ENCODE assay signal across 16 cellular contexts in the genomic region with DNA sequence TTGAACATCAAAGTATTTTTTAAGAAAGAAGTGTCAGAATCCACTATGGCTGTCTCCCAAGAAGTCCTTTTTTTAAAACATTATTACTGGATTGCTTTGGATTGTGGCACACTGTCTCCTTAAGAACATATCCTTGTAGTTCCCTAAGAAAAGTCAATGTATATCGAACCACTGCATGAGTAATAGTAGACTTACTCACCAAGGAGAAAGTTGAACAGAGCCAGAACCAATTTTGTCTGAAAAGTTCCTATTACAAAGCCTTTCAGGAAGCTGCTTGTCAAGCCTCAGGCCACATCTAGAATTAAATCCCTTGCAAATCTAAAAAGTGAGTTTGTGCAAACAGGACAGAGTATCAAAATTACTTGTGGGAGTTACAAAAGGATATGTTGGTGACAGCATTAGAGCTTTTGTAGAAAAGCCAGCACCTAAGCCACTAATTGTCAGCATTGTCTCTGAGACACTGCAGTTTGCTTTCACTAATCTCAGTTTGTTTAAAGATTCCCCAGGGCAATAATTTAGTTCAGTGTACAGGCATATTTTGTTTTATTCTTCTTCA.
DNase-seq lines count a peak whose midpoint lies in the region; ATAC-seq and TF ChIP-seq lines count a peak whose summit lies in the region.
"Had no signal": no experiment of that assay in that cellular context is flagged by ENCODE, and none has a peak within 500 bp of the region (broad histone marks: within the 10 kb centered on the region; RNA-seq: fewer than 3 reads in every experiment).

No MANE protein-coding gene starts in this region.

- ATAC-seq in HG02678 (IDR thresholded peaks at IDR 0.05; ENCODE audit: unreplicated experiment) = no peak
- ATAC-seq: A549, lower lobe of right lung had no signal

- no peaks in the 10 kb centered on the region for H3K9me2 ChIP-seq in OCI-LY7 (ENCODE audit: insufficient read depth, low read length)

- no peaks in the 10 kb centered on the region for H4K20me1 ChIP-seq in OCI-LY7 (ENCODE audit: insufficient read depth, low read length)

- H2AFZ ChIP-seq in OCI-LY7 (ENCODE audit: low read length) = no peak overlapping the region

- no peaks in the 10 kb centered on the region for H3K79me2 ChIP-seq in OCI-LY7 (ENCODE audit: insufficient read depth, low read depth, low read length)

- peak overlapping the region; percentile 46; the same call in 1 of the 2 replicates for H3K27ac ChIP-seq in 22Rv1
- no peak overlapping the region for H3K27ac ChIP-seq in OCI-LY7 (ENCODE audit: low read depth, low read length, poor library complexity, severe bottlenecking)
- H3K27ac ChIP-seq: A549, lower lobe of right lung, neutrophil had no signal

- H3K4me2 ChIP-seq in OCI-LY7 (ENCODE audit: low read length) = no peak overlapping the region
- H3K4me2 ChIP-seq: A549 had no signal

- CTCF ChIA-PET in OCI-LY7 (lab: Charles Lee; ENCODE audit: unreplicated experiment) = no interaction called here

- DNase-seq in HS-5 (ENCODE audit: low read depth) = peak; percentile 15
- peak; percentile 67 for DNase-seq in adipocyte (ENCODE audit: low read depth)
- peak; percentile 28 for DNase-seq in fibroblast of the conjunctiva (ENCODE audit: low read depth)
- no peak for DNase-seq in NCI-H1048 (lab: John Stamatoyannopoulos, UW)
- no peak for DNase-seq in stimulated activated naive CD4-positive, alpha-beta T cell treated with Interleukin-2 at 50 U/mL for 16 hours (lab: John Stamatoyannopoulos, UW)
- no peak for DNase-seq in OCI-LY7 (ENCODE audit: low spot score)
- DNase-seq: activated T-cell treated with anti-CD3 and anti-CD28 coated beads for 4 hours, DMS 273 treated with DMSO at 0.1 percent for 48 hours, hypothalamus, lower lobe of right lung, NCI-H1105 treated with DMSO at 0.1 percent for 48 hours, NCI-H524 treated with DMSO at 0.1 percent for 48 hours had no signal

- H3K36me3 ChIP-seq in adipocyte (ENCODE audit: control insufficient read depth, insufficient read depth, low read length, severe bottlenecking) = no peaks in the 10 kb centered on the region
- no peaks in the 10 kb centered on the region for H3K36me3 ChIP-seq in OCI-LY7 (ENCODE audit: insufficient read depth, low read length)
- H3K36me3 ChIP-seq: lower lobe of right lung, neutrophil had no signal

- no peak overlapping the region for H3K9ac ChIP-seq in adipocyte (ENCODE audit: low read length)

- intact Hi-C loops in OCI-LY7 (cut with micrococcal nuclease; ENCODE audit: unreplicated experiment) = no loop called here

- H3K4me3 ChIP-seq in adipocyte (ENCODE audit: low read length) (no peak overlapping the region), OCI-LY7 (ENCODE audit: low read depth, low read length, poor library complexity, severe bottlenecking) (no peak overlapping the region)
- H3K4me3 ChIP-seq: A549, lower lobe of right lung had no signal

- POLR2A ChIA-PET in OCI-LY7 (lab: Charles Lee) = no interaction called here

- H3K4me1 ChIP-seq in adipocyte (ENCODE audit: control insufficient read depth, insufficient read depth, low read length) = peaks cover 4% of the 10 kb centered on the region
- no peaks in the 10 kb centered on the region for H3K4me1 ChIP-seq in OCI-LY7 (ENCODE audit: insufficient read depth, low read length, poor library complexity, severe bottlenecking)
- H3K4me1 ChIP-seq: A549, lower lobe of right lung had no signal

- H3K9me3 ChIP-seq in adipocyte (ENCODE audit: control insufficient read depth, low read length) = no peaks in the 10 kb centered on the region
- no peaks in the 10 kb centered on the region for H3K9me3 ChIP-seq in OCI-LY7 (ENCODE audit: low read length)
- H3K9me3 ChIP-seq: A549, lower lobe of right lung, neutrophil had no signal

- no peaks in the 10 kb centered on the region for H3K27me3 ChIP-seq in adipocyte (replicated peaks; ENCODE audit: control insufficient read depth, insufficient read depth, low read length)
- H3K27me3 ChIP-seq: neutrophil had no signal

- no TSS peak for BruUV-seq in OCI-LY7 (replicated peaks; lab: Mats Ljungman, UMichigan)

- TF ChIP-seq CTCF in 22Rv1 (IDR thresholded peaks at IDR 0.05) (no peak), OCI-LY7 (conservative IDR thresholded peaks at IDR 0.05; ENCODE audit: low read length) (no peak)

Comparison
In these comparisons a context has a peak if more than half of its experiments do, and no peak if none do; other contexts are left out.
1. DNase-seq: peak in HS-5 (single experiment), adipocyte (single experiment) and fibroblast of the conjunctiva (single experiment); none in NCI-H1048 (single experiment), stimulated activated naive CD4-positive, alpha-beta T cell treated with Interleukin-2 at 50 U/mL for 16 hours (single experiment) and OCI-LY7 (single experiment).